In genomic region chr11:44003736-44004451, GRCh38 we compare ENCODE assay signal across 1 cellular context.
TF ChIP-seq lines count a peak whose summit lies in the region.

No MANE protein-coding gene starts in this region.

TF ChIP-seq in GM23338, 12 proteins besides CTCF, POLR2A, EP300 and RAD21 (continued from another document):
- no peak for TF ChIP-seq POLR2AphosphoS5 (IDR thresholded peaks at IDR 0.05; ENCODE audit: low read depth)
- no peak for TF ChIP-seq JUNB (IDR thresholded peaks at IDR 0.05; ENCODE audit: unreplicated experiment)
- TF ChIP-seq ZNF462 (CRISPR knock-in tag; IDR thresholded peaks at IDR 0.05) = no peak
- TF ChIP-seq ETS1 (IDR thresholded peaks at IDR 0.05) = no peak
TF ChIP-seq in GM23338: peak in this region for 0.
